ENCODE assay signal across 8 cellular contexts in genomic region chr17:45146166-45146565, GRCh38. TPM values are rescaled to one million over a fixed set of nuclear protein-coding genes. Genes with fewer than 3 reads are reported as not detected.
DNase-seq lines count a peak whose midpoint lies in the region; ATAC-seq, FAIRE-seq and TF ChIP-seq lines count a peak whose summit lies in the region.

No MANE protein-coding gene starts in this region.

- POLR2A ChIA-PET in HEK293 (lab: Yijun Ruan, JAX): interaction anchor here (0.6 to 8.3 kb wide), 3 partner anchors 8 to 946 kb away, joined by 4 to 700 read pairs (median 192); partner anchors contain the start of genes ACBD4, ATXN7L3 and HEXIM2
- POLR2A ChIA-PET in activated CD4-positive, alpha-beta memory T cell treated with anti-CD3 and anti-CD28 coated beads, Interleukin-2, amount 10 ng/mL, durations not matched to agents 7 days and 5 days (lab: Charles Lee): interaction anchor here (0.6 to 3.1 kb wide), 4 partner anchors 10 to 83 kb away, joined by 3 to 16 read pairs (median 4); partner anchors contain the start of genes ACBD4 and HEXIM2

- ATAC-seq in stimulated activated memory B cell treated with anti-CD40 and anti-IgM and Interleukin-4, amounts not matched to agents 10 μg/mL and 1 μg/mL and 100 μg/mL, for 72 hours: no peak

- H3K27ac ChIP-seq in HEK293 (ENCODE audit: extremely low read depth, low read depth, low read length) (peak overlapping the region; percentile 92; the same call in 1 of the 2 replicates), kidney (ENCODE audit: low read depth in 2 of 2, low read length in 2 of 2) (peak overlapping the region; percentile 96 to 100)

- peaks cover 25% of the 10 kb centered on the region for H3K36me3 Mint-ChIP-seq in activated CD4-positive, alpha-beta memory T cell treated with anti-CD3 and anti-CD28 coated beads, Interleukin-2, amount 10 ng/mL, durations not matched to agents 7 days and 5 days (ENCODE audit: low read depth)
- H3K36me3 Mint-ChIP-seq in stimulated activated memory B cell treated with anti-CD40 and anti-IgM and Interleukin-4, amounts not matched to agents 10 μg/mL and 1 μg/mL and 100 μg/mL, for 72 hours: peaks cover 13% of the 10 kb centered on the region

- CTCF ChIA-PET in HEK293 (lab: Yijun Ruan, JAX): interaction anchor here (0.6 to 1.8 kb wide), 3 partner anchors 11 to 66 kb away, joined by 3 to 29 read pairs (median 11); partner anchors contain the start of gene ACBD4
- CTCF ChIA-PET in activated CD4-positive, alpha-beta memory T cell treated with anti-CD3 and anti-CD28 coated beads, Interleukin-2, amount 10 ng/mL, durations not matched to agents 7 days and 5 days (lab: Charles Lee): interaction anchor here (1.5 to 11.2 kb wide), 2 partner anchors 9 to 52 kb away, joined by 5 to 347 read pairs; partner anchors contain the start of genes ACBD4 and PLCD3

- H3K9ac ChIP-seq in kidney (ENCODE audit: low read length in 2 of 2): peak overlapping the region in 1 of 2 donors; percentile 87

- peaks cover 48% of the 10 kb centered on the region for H3K4me1 Mint-ChIP-seq in activated CD4-positive, alpha-beta memory T cell treated with anti-CD3 and anti-CD28 coated beads, Interleukin-2, amount 10 ng/mL, durations not matched to agents 7 days and 5 days
- H3K4me1 Mint-ChIP-seq in stimulated activated memory B cell treated with anti-CD40 and anti-IgM and Interleukin-4, amounts not matched to agents 10 μg/mL and 1 μg/mL and 100 μg/mL, for 72 hours: peaks cover 64% of the 10 kb centered on the region

- H3K4me1 ChIP-seq in HEK293 (ENCODE audit: control insufficient read depth, insufficient read depth, low read length): peaks cover 4% of the 10 kb centered on the region; the same call in 1 of the 2 replicates
- peaks cover 14 to 19% of the 10 kb centered on the region in 2 donors for H3K4me1 ChIP-seq in kidney (ENCODE audit: control insufficient read depth in 1 of 2, insufficient read depth in 1 of 2, low read depth in 1 of 2, low read length in 2 of 2)

- H3K36me3 ChIP-seq in HEK293 (ENCODE audit: control insufficient read depth in 2 of 2, insufficient read depth in 1 of 2, low read length in 2 of 2) (peaks cover 0 to 6% of the 10 kb centered on the region in 2 experiments; a peak in 1 of 3 replicates), kidney (ENCODE audit: control insufficient read depth in 1 of 2, insufficient read depth in 2 of 2, low read length in 2 of 2) (no peaks in the 10 kb centered on the region)

- peak overlapping the region; percentile 98 for H3K27ac Mint-ChIP-seq in activated CD4-positive, alpha-beta memory T cell treated with anti-CD3 and anti-CD28 coated beads, Interleukin-2, amount 10 ng/mL, durations not matched to agents 7 days and 5 days
- H3K27ac Mint-ChIP-seq in stimulated activated memory B cell treated with anti-CD40 and anti-IgM and Interleukin-4, amounts not matched to agents 10 μg/mL and 1 μg/mL and 100 μg/mL, for 72 hours: peak overlapping the region; percentile 99

- no peak for DNase-seq in activated CD4-positive, alpha-beta memory T cell treated with anti-CD3 and anti-CD28 coated beads, Interleukin-2, amount 10 ng/mL, durations not matched to agents 7 days and 5 days
- DNase-seq in kidney (peak; percentile 80), kidney tubule cell (ENCODE audit: low spot score) (no peak), 8988T (no peak), NCI-H2029 treated with DMSO at 0.1 percent for 48 hours (lab: John Stamatoyannopoulos, UW) (no peak)
- no peak for DNase-seq in activated CD4-positive, CD25-positive, alpha-beta regulatory T cell (lab: John Stamatoyannopoulos, UW)

- H3K9me3 Mint-ChIP-seq in activated CD4-positive, alpha-beta memory T cell treated with anti-CD3 and anti-CD28 coated beads, Interleukin-2, amount 10 ng/mL, durations not matched to agents 7 days and 5 days: no peaks in the 10 kb centered on the region
- H3K9me3 Mint-ChIP-seq in stimulated activated memory B cell treated with anti-CD40 and anti-IgM and Interleukin-4, amounts not matched to agents 10 μg/mL and 1 μg/mL and 100 μg/mL, for 72 hours: no peaks in the 10 kb centered on the region

- H3K4me3 Mint-ChIP-seq in activated CD4-positive, alpha-beta memory T cell treated with anti-CD3 and anti-CD28 coated beads, Interleukin-2, amount 10 ng/mL, durations not matched to agents 7 days and 5 days: peak overlapping the region; percentile 97
- peak overlapping the region; percentile 12 for H3K4me3 Mint-ChIP-seq in stimulated activated memory B cell treated with anti-CD40 and anti-IgM and Interleukin-4, amounts not matched to agents 10 μg/mL and 1 μg/mL and 100 μg/mL, for 72 hours

- no peaks in the 10 kb centered on the region for H3K9me3 ChIP-seq in HEK293 (ENCODE audit: control insufficient read depth, insufficient read depth, low read depth, low read length)
- no peaks in the 10 kb centered on the region for H3K9me3 ChIP-seq in kidney (ENCODE audit: control insufficient read depth in 1 of 2, low read length in 2 of 2)

- no peaks in the 10 kb centered on the region for H3K27me3 Mint-ChIP-seq in activated CD4-positive, alpha-beta memory T cell treated with anti-CD3 and anti-CD28 coated beads, Interleukin-2, amount 10 ng/mL, durations not matched to agents 7 days and 5 days
- no peaks in the 10 kb centered on the region for H3K27me3 Mint-ChIP-seq in stimulated activated memory B cell treated with anti-CD40 and anti-IgM and Interleukin-4, amounts not matched to agents 10 μg/mL and 1 μg/mL and 100 μg/mL, for 72 hours

- FAIRE-seq in kidney (lab: Jason Lieb, UNC): no peak

- no peak for TF ChIP-seq CTCF in HEK293 (tag by site-specific recombination; IDR thresholded peaks at IDR 0.05)
- no peak for TF ChIP-seq CTCF in kidney (IDR thresholded peaks at IDR 0.05; ENCODE audit: borderline replicate concordance, extremely low read depth, insufficient read depth)

- H3K4me3 ChIP-seq in HEK293 (ENCODE audit: low read depth, low read length): no peak overlapping the region
- peak overlapping the region in 1 of 2 donors; percentile 69 for H3K4me3 ChIP-seq in kidney (ENCODE audit: low read length in 2 of 2)

- intact Hi-C loops in kidney (cut with DNase I): no loop called here

TF ChIP-seq in HEK293, 187 proteins besides CTCF, POLR2A, EP300 and RAD21:
- TF ChIP-seq ZBTB44 (tag by site-specific recombination; IDR thresholded peaks at IDR 0.05) (no peak), ZNF223 (tag by site-specific recombination; IDR thresholded peaks at IDR 0.05) (no peak), ZNF239 (tag by site-specific recombination; IDR thresholded peaks at IDR 0.05) (no peak), SP2 (tag by site-specific recombination; IDR thresholded peaks at IDR 0.05) (no peak), ZNF610 (tag by site-specific recombination; IDR thresholded peaks at IDR 0.05; ENCODE audit: borderline replicate concordance) (no peak), ZBTB7A (tag by site-specific recombination; IDR thresholded peaks at IDR 0.05; ENCODE audit: low read depth) (no peak), ZNF449 (tag by site-specific recombination; IDR thresholded peaks at IDR 0.05) (no peak), ZNF48 (tag by site-specific recombination; IDR thresholded peaks at IDR 0.05) (no peak), OSR2 (tag by site-specific recombination; IDR thresholded peaks at IDR 0.05) (no peak), ZNF426 (tag by site-specific recombination; IDR thresholded peaks at IDR 0.05) (no peak), ZNF157 (tag by site-specific recombination; IDR thresholded peaks at IDR 0.05) (no peak), ZNF585B (tag by site-specific recombination; IDR thresholded peaks at IDR 0.05) (no peak), ZNF416 (tag by site-specific recombination; IDR thresholded peaks at IDR 0.05) (no peak), ZNF335 (tag by site-specific recombination; conservative IDR thresholded peaks at IDR 0.05) (no peak), ZNF155 (tag by site-specific recombination; IDR thresholded peaks at IDR 0.05) (no peak)

RNA-seq across cellular contexts. Expression of gene HEXIM1, which starts 2.1 kb away (rescaled TPM):
- total RNA-seq in activated CD4-positive, alpha-beta memory T cell treated with anti-CD3 and anti-CD28 coated beads, Interleukin-2, amount 10 ng/mL, durations not matched to agents 7 days and 5 days: 10 to 100 TPM; 35.0 to 35.8 TPM
- total RNA-seq in kidney: 34.7 TPM
- polyA plus RNA-seq in kidney (ENCODE audit: insufficient read depth, low read depth, low replicate concordance): 25.0 TPM

RNA-seq across cellular contexts. Expression of gene ACBD4, which starts 10.7 kb away (rescaled TPM):
- 10 to 100 TPM; 15.0 to 17.8 TPM for total RNA-seq in activated CD4-positive, alpha-beta memory T cell treated with anti-CD3 and anti-CD28 coated beads, Interleukin-2, amount 10 ng/mL, durations not matched to agents 7 days and 5 days
- total RNA-seq in kidney: 19.2 TPM
- 46.3 TPM for polyA plus RNA-seq in kidney (ENCODE audit: insufficient read depth, low read depth, low replicate concordance)

RNA-seq across cellular contexts. Expression of gene PLCD3, which starts 13.9 kb away (rescaled TPM):
- 1 to 10 TPM; 2.7 to 3.1 TPM for total RNA-seq in activated CD4-positive, alpha-beta memory T cell treated with anti-CD3 and anti-CD28 coated beads, Interleukin-2, amount 10 ng/mL, durations not matched to agents 7 days and 5 days
- 111 TPM for total RNA-seq in kidney
- 14.8 TPM for polyA plus RNA-seq in kidney (ENCODE audit: insufficient read depth, low read depth, low replicate concordance)

RNA-seq across cellular contexts. Expression of gene HEXIM2, which starts 15.5 kb away (rescaled TPM):
- 1 to 10 TPM; 6.5 to 8.0 TPM for total RNA-seq in activated CD4-positive, alpha-beta memory T cell treated with anti-CD3 and anti-CD28 coated beads, Interleukin-2, amount 10 ng/mL, durations not matched to agents 7 days and 5 days
- 6.2 TPM for total RNA-seq in kidney
- polyA plus RNA-seq in kidney (ENCODE audit: insufficient read depth, low read depth, low replicate concordance): 29.1 TPM

Comparison
In these comparisons a context has a peak if more than half of its experiments do, and no peak if none do; other contexts are left out.
1. RNA of gene PLCD3, which starts 13.9 kb away (total RNA-seq): 111 TPM in kidney (single experiment); 2.7 to 3.1 TPM in activated CD4-positive, alpha-beta memory T cell treated with anti-CD3 and anti-CD28 coated beads, Interleukin-2, amount 10 ng/mL, durations not matched to agents 7 days and 5 days; every median in the first group is over 10 times any median in the second.